Comparison of ENCODE assay signal across 1 cellular context in genomic region chr1:161159087-161159914, GRCh38.
TF ChIP-seq lines count a peak whose summit lies in the region.

Gene USP21 (plus strand): TSS chr1:161159500. CDS start chr1:161160641, 1,141 bp downstream.

TF ChIP-seq in WTC11, 78 proteins besides CTCF, POLR2A, EP300 and RAD21 (continued from another document):
- TF ChIP-seq ZSCAN18 (CRISPR knock-in tag; IDR thresholded peaks at IDR 0.05) (no peak), TEAD4 (CRISPR knock-in tag; IDR thresholded peaks at IDR 0.05) (no peak)
TF ChIP-seq in WTC11: peak in this region for 12.
